Comparison of ENCODE assay signal across 14 cellular contexts in the genomic region with DNA sequence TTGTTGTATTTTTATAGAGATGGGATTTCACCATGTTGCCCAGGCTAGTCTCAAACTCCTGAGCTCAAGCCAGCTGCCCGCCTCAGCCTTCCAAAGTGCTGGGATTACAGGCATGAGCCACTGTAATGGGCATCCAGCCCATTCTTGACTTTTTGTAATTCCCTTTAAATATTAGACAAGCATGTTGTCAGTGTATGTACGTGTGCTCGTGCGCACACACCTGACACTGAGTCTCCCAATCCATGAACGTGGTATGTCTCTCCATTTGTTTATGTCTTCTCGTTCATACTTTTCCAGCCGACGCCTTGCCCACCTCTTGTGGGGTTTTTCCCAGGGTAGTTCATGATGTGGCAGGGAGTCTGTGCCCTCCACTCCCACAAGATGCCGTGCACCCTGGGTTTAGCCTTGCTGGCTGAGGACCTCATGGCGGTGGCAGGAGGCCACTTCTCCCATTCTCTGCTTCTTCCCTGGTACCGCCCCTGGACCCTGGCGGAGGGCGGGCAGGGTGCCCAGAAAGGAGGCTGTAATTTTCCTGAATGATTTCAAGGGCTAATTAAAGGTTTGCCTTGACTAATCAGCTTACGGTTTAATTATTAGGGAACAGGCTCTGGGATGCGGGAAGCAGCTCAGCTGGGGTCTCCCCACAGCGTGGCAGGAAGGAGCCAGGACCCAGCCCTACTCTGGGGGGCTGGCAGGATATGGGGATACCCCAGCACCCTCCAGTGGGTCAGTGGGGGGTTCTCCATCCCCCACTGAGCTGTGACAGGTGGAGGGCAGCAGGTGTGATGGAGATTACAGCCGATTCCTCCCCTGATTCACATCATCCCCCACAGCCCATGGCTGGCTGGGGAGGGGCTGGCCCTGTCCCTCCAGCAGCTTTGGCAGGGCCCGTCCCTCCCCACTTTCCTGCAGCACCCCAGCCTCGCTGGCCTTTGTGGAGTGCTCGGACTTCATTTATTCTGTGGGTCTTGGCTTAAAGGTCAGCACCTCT. TPM values are rescaled to one million over a fixed set of nuclear protein-coding genes. Genes with fewer than 3 reads are reported as not detected.
A peak's percentile ranks its signal among the peaks of the same experiment; 100 is the strongest.
DNase-seq lines count a peak whose midpoint lies in the region.
"Had no signal": no experiment of that assay in that cellular context is flagged by ENCODE, and none has a peak within 500 bp of the region (broad histone marks: within the 10 kb centered on the region; RNA-seq: fewer than 3 reads in every experiment).

No MANE protein-coding gene starts in this region.

- H3K9me3 ChIP-seq in mesodermal cell (ENCODE audit: control insufficient read depth, low read length) = no peaks in the 10 kb centered on the region
- H3K9me3 ChIP-seq: esophagus muscularis mucosa, thyroid gland had no signal

- H3K36me3 ChIP-seq in mesodermal cell (ENCODE audit: control insufficient read depth, insufficient read depth, low read length) = peaks cover 7% of the 10 kb centered on the region
- H3K36me3 ChIP-seq: esophagus muscularis mucosa, thyroid gland had no signal

- peak overlapping the region; percentile 93 for H3K27ac ChIP-seq in mesodermal cell (ENCODE audit: low read depth, low read length, severe bottlenecking)

- DNase-seq in Ammon's horn (ENCODE audit: low spot score) (peak; percentile 53), NCI-H1105 (lab: John Stamatoyannopoulos, UW) (peak; percentile 79), anterior cingulate cortex (lab: John Stamatoyannopoulos, UW) (peak in 40 of 58 donors; percentile 10 to 76 (median 36)), NCI-H1694 (lab: John Stamatoyannopoulos, UW) (no peak), NCI-H1436 treated with DMSO at 0.1 percent for 48 hours (lab: John Stamatoyannopoulos, UW) (no peak)
- DNase-seq in effector CD4-positive, alpha-beta T cell = no peak
- no peak for DNase-seq in stimulated activated CD4-positive, alpha-beta T cell treated with anti-CD3 and anti-CD28 coated beads, Interleukin-4, amount 100 ng/mL, for 4 hours
- DNase-seq: activated naive CD4-positive, alpha-beta T cell treated with anti-CD3 and anti-CD28 coated beads, Interleukin-2, amount 10 ng/mL, durations not matched to agents 7 days and 5 days; cerebellar nuclear complex; KG1; NCI-H1930 had no signal

- 88 to 91% methylated on average over 15 to 20 of the region's 20 CpGs for WGBS in mesodermal cell (ENCODE audit: insufficient coverage in 2 of 2), 2 experiments

- peaks cover 41% of the 10 kb centered on the region for H3K4me1 ChIP-seq in mesodermal cell (ENCODE audit: control insufficient read depth, insufficient read depth, low read length, poor library complexity, severe bottlenecking)

- H3K4me3 ChIP-seq in mesodermal cell (ENCODE audit: extremely low read depth, insufficient read depth, low read length, poor library complexity, severe bottlenecking) = no peak overlapping the region
- H3K4me3 ChIP-seq: esophagus muscularis mucosa, thyroid gland had no signal

RNA-seq across cellular contexts. Expression of a gene that starts 12.9 kb away (rescaled TPM):
- polyA plus RNA-seq in mesodermal cell (2013, experiment 1 of 2) = 58.9 TPM
- 56.3 TPM for polyA plus RNA-seq in mesodermal cell (2013, experiment 2 of 2)

RNA-seq across cellular contexts. Expression of a gene that starts 54.3 kb away (rescaled TPM):
- not detected for polyA plus RNA-seq in mesodermal cell (2013, experiment 1 of 2)
- not detected for polyA plus RNA-seq in mesodermal cell (2013, experiment 2 of 2)

RNA-seq across cellular contexts. Expression of a gene that starts 58.2 kb away (rescaled TPM):
- 3.1 TPM for polyA plus RNA-seq in mesodermal cell (2013, experiment 1 of 2)
- 1.9 TPM for polyA plus RNA-seq in mesodermal cell (2013, experiment 2 of 2)

Comparison
In these comparisons a context has a peak if more than half of its experiments do, and no peak if none do; other contexts are left out.
1. DNase-seq: peak in Ammon's horn (single experiment), NCI-H1105 (single experiment) and anterior cingulate cortex (40 of 58); none in NCI-H1694 (single experiment), NCI-H1436 treated with DMSO at 0.1 percent for 48 hours (single experiment), effector CD4-positive, alpha-beta T cell (single experiment) and stimulated activated CD4-positive, alpha-beta T cell treated with anti-CD3 and anti-CD28 coated beads, Interleukin-4, amount 100 ng/mL, for 4 hours (0 of 2).